ENCODE assay signal across 7 cellular contexts in the genomic region with DNA sequence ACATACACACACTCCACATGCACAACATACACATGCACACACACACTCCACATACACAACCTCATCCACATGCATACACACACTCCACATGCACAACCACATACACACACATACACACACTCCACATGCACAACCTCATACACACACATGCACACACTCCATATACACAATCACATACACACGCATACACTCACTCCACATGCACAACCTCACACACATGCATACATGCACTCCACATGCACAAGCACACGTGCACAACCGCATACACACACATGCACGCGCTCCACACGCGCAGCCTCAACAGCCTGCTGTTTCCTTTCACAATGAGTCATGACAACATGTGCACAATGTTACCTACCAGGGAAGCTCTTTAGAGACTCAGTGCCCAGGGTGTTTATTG.
"Had no signal": no experiment of that assay in that cellular context is flagged by ENCODE, and none has a peak within 500 bp of the region (broad histone marks: within the 10 kb centered on the region; RNA-seq: fewer than 3 reads in every experiment).

No MANE protein-coding gene starts in this region.

- H3K4me2 ChIP-seq: KMS-11 had no signal

- H3K27ac ChIP-seq: GM23248, KMS-11 had no signal

- H2AFZ ChIP-seq: GM23248 had no signal

- H3K27me3 Mint-ChIP-seq: IgD-negative memory B cell had no signal

- H3K4me3 ChIP-seq: GM23248 had no signal

- H3K4me3 Mint-ChIP-seq: IgD-negative memory B cell had no signal

- H3K9ac ChIP-seq: GM23248, KMS-11 had no signal

- DNase-seq: GM23248, GOT3, H7, HCEC 1CT, KBM-7 had no signal

- H3K27ac Mint-ChIP-seq: IgD-negative memory B cell had no signal

- H3K4me1 Mint-ChIP-seq: IgD-negative memory B cell had no signal
